19 cellular contexts compared by ENCODE assay signal in the genomic region with DNA sequence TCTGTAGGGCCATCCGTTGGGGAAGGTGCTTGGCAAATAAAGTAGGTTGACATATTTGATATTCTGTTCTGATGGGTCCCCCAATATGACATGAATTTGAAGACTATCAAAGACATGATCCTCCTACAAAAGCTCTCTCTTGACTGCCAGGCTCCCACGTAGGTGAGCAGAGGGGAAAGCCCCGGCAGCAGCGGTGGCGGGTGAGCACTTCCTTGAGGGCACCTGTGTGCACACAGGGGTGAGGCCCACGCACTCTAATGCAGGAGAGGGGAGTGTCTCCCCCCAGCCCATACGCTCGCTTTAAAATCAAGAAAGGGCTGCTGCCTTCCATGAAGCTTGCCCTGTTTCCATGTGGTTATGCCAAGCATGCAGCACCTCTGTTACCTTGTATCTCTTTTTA.
A peak's percentile ranks its signal among the peaks of the same experiment; 100 is the strongest.
DNase-seq lines count a peak whose midpoint lies in the region; ATAC-seq, FAIRE-seq and TF ChIP-seq lines count a peak whose summit lies in the region.
"Had no signal": no experiment of that assay in that cellular context is flagged by ENCODE, and none has a peak within 500 bp of the region (broad histone marks: within the 10 kb centered on the region; RNA-seq: fewer than 3 reads in every experiment).

No MANE protein-coding gene starts in this region.

- no peak overlapping the region for H3K4me3 Mint-ChIP-seq in activated T-cell treated with anti-CD3 and anti-CD28 coated beads, Interleukin-2, amount 50 U/mL, for 72 hours
- H3K4me3 Mint-ChIP-seq in nephron progenitor cell, result no peak overlapping the region
- H3K4me3 Mint-ChIP-seq in stimulated activated naive B cell treated with anti-CD40 and anti-IgM and Interleukin-4, amounts not matched to agents 10 μg/mL and 1 μg/mL and 100 μg/mL, for 72 hours, result no peak overlapping the region
- H3K4me3 Mint-ChIP-seq: activated B cell treated with CpG ODN at 0.5 μM for 24 hours; stimulated activated naive CD8-positive, alpha-beta T cell treated with anti-CD3 and anti-CD28 coated beads, Interleukin-15, Interleukin-2, amounts not matched to agents 100 ng/mL and 50 ng/mL, for 24 hours had no signal

- no peak for FAIRE-seq in urothelium cell line (lab: Jason Lieb, UNC)
- FAIRE-seq: A204.1, D721Med, endothelial cell of umbilical vein, HTR-8/SVneo, RCC 7860 had no signal

- no peak for TF ChIP-seq CTCF in nephron progenitor cell (IDR thresholded peaks at IDR 0.05)
- TF ChIP-seq CTCF in GM10266 (IDR thresholded peaks at IDR 0.05; ENCODE audit: control insufficient read depth, insufficient read depth, low read depth, missing control alignments), result no peak

- H3K9me3 Mint-ChIP-seq in activated T-cell treated with anti-CD3 and anti-CD28 coated beads, Interleukin-2, amount 50 U/mL, for 72 hours, result no peaks in the 10 kb centered on the region
- H3K9me3 Mint-ChIP-seq in nephron progenitor cell, result no peaks in the 10 kb centered on the region
- no peaks in the 10 kb centered on the region for H3K9me3 Mint-ChIP-seq in stimulated activated naive B cell treated with anti-CD40 and anti-IgM and Interleukin-4, amounts not matched to agents 10 μg/mL and 1 μg/mL and 100 μg/mL, for 72 hours
- H3K9me3 Mint-ChIP-seq: activated B cell treated with CpG ODN at 0.5 μM for 24 hours; stimulated activated naive CD8-positive, alpha-beta T cell treated with anti-CD3 and anti-CD28 coated beads, Interleukin-15, Interleukin-2, amounts not matched to agents 100 ng/mL and 50 ng/mL, for 24 hours had no signal

- H3K36me3 Mint-ChIP-seq in activated T-cell treated with anti-CD3 and anti-CD28 coated beads, Interleukin-2, amount 50 U/mL, for 72 hours (ENCODE audit: insufficient read depth in 2 of 2), result peaks cover 0 to 2% of the 10 kb centered on the region in 2 donors
- no peaks in the 10 kb centered on the region for H3K36me3 Mint-ChIP-seq in nephron progenitor cell (ENCODE audit: low read depth)
- H3K36me3 Mint-ChIP-seq in stimulated activated naive B cell treated with anti-CD40 and anti-IgM and Interleukin-4, amounts not matched to agents 10 μg/mL and 1 μg/mL and 100 μg/mL, for 72 hours, result peaks cover 28 to 46% of the 10 kb centered on the region in 2 donors

- H3K27me3 Mint-ChIP-seq in activated T-cell treated with anti-CD3 and anti-CD28 coated beads, Interleukin-2, amount 50 U/mL, for 72 hours (ENCODE audit: low read depth), result no peaks in the 10 kb centered on the region
- peaks cover 11% of the 10 kb centered on the region for H3K27me3 Mint-ChIP-seq in nephron progenitor cell (ENCODE audit: low read depth, poor library complexity)
- H3K27me3 Mint-ChIP-seq in stimulated activated naive B cell treated with anti-CD40 and anti-IgM and Interleukin-4, amounts not matched to agents 10 μg/mL and 1 μg/mL and 100 μg/mL, for 72 hours, result no peaks in the 10 kb centered on the region
- H3K27me3 Mint-ChIP-seq: activated B cell treated with CpG ODN at 0.5 μM for 24 hours; stimulated activated naive CD8-positive, alpha-beta T cell treated with anti-CD3 and anti-CD28 coated beads, Interleukin-15, Interleukin-2, amounts not matched to agents 100 ng/mL and 50 ng/mL, for 24 hours had no signal

- peak; percentile 49 to 63 for ATAC-seq in activated T-cell treated with anti-CD3 and anti-CD28 coated beads, Interleukin-2, amount 50 U/mL, for 72 hours (replicated peaks in 1 of 2)
- no peak for ATAC-seq in stimulated activated naive B cell treated with anti-CD40 and anti-IgM and Interleukin-4, amounts not matched to agents 10 μg/mL and 1 μg/mL and 100 μg/mL, for 72 hours (replicated peaks)
- no peak for ATAC-seq in GM19324 (IDR thresholded peaks at IDR 0.05; ENCODE audit: low FRiP score, unreplicated experiment)

- no peak overlapping the region for H3K27ac Mint-ChIP-seq in activated T-cell treated with anti-CD3 and anti-CD28 coated beads, Interleukin-2, amount 50 U/mL, for 72 hours
- H3K27ac Mint-ChIP-seq in nephron progenitor cell, result peak overlapping the region; percentile 54
- H3K27ac Mint-ChIP-seq in stimulated activated naive B cell treated with anti-CD40 and anti-IgM and Interleukin-4, amounts not matched to agents 10 μg/mL and 1 μg/mL and 100 μg/mL, for 72 hours, result peak overlapping the region; percentile 28
- H3K27ac Mint-ChIP-seq: activated B cell treated with CpG ODN at 0.5 μM for 24 hours; stimulated activated naive CD8-positive, alpha-beta T cell treated with anti-CD3 and anti-CD28 coated beads, Interleukin-15, Interleukin-2, amounts not matched to agents 100 ng/mL and 50 ng/mL, for 24 hours had no signal

- peak; percentile 34 for DNase-seq in activated CD4-positive, alpha-beta T cell treated with anti-CD3 and anti-CD28 coated beads for 48 hours
- no peak for DNase-seq in activated CD4-positive, alpha-beta T cell treated with anti-CD3 and anti-CD28 coated beads for 1 hour
- DNase-seq in activated T-cell treated with anti-CD3 and anti-CD28 coated beads, Interleukin-2, amount 50 U/mL, for 72 hours, result peak; percentile 30 to 34
- DNase-seq in nephron progenitor cell, result no peak
- DNase-seq in stimulated activated naive B cell treated with anti-CD40 and anti-IgM and Interleukin-4, amounts not matched to agents 10 μg/mL and 1 μg/mL and 100 μg/mL, for 72 hours, result no peak
- DNase-seq in urothelium cell line (ENCODE audit: low spot score), result no peak
- DNase-seq in GM10266 (ENCODE audit: extremely low spot score), result no peak
- DNase-seq: activated B cell treated with CpG ODN at 0.5 μM for 24 hours, NCI-H2029, NCI-H69, spleen, uterus had no signal

- peaks cover 17% of the 10 kb centered on the region for H3K4me1 Mint-ChIP-seq in activated T-cell treated with anti-CD3 and anti-CD28 coated beads, Interleukin-2, amount 50 U/mL, for 72 hours (ENCODE audit: low read depth)
- peaks cover 66% of the 10 kb centered on the region for H3K4me1 Mint-ChIP-seq in nephron progenitor cell
- H3K4me1 Mint-ChIP-seq in stimulated activated naive B cell treated with anti-CD40 and anti-IgM and Interleukin-4, amounts not matched to agents 10 μg/mL and 1 μg/mL and 100 μg/mL, for 72 hours, result peaks cover 3 to 6% of the 10 kb centered on the region in 2 donors
- H3K4me1 Mint-ChIP-seq: activated B cell treated with CpG ODN at 0.5 μM for 24 hours had no signal

Comparison
In these comparisons a context has a peak if more than half of its experiments do, and no peak if none do; other contexts are left out.
1. DNase-seq: peak in activated CD4-positive, alpha-beta T cell treated with anti-CD3 and anti-CD28 coated beads for 48 hours (single experiment) and activated T-cell treated with anti-CD3 and anti-CD28 coated beads, Interleukin-2, amount 50 U/mL, for 72 hours (2 of 2); none in activated CD4-positive, alpha-beta T cell treated with anti-CD3 and anti-CD28 coated beads for 1 hour (single experiment), nephron progenitor cell (single experiment), stimulated activated naive B cell treated with anti-CD40 and anti-IgM and Interleukin-4, amounts not matched to agents 10 μg/mL and 1 μg/mL and 100 μg/mL, for 72 hours (single experiment), urothelium cell line (single experiment) and GM10266 (single experiment).
2. ATAC-seq: peak in activated T-cell treated with anti-CD3 and anti-CD28 coated beads, Interleukin-2, amount 50 U/mL, for 72 hours (2 of 2); none in stimulated activated naive B cell treated with anti-CD40 and anti-IgM and Interleukin-4, amounts not matched to agents 10 μg/mL and 1 μg/mL and 100 μg/mL, for 72 hours (0 of 2) and GM19324 (single experiment).